8 cellular contexts compared by ENCODE assay signal in the genomic region with DNA sequence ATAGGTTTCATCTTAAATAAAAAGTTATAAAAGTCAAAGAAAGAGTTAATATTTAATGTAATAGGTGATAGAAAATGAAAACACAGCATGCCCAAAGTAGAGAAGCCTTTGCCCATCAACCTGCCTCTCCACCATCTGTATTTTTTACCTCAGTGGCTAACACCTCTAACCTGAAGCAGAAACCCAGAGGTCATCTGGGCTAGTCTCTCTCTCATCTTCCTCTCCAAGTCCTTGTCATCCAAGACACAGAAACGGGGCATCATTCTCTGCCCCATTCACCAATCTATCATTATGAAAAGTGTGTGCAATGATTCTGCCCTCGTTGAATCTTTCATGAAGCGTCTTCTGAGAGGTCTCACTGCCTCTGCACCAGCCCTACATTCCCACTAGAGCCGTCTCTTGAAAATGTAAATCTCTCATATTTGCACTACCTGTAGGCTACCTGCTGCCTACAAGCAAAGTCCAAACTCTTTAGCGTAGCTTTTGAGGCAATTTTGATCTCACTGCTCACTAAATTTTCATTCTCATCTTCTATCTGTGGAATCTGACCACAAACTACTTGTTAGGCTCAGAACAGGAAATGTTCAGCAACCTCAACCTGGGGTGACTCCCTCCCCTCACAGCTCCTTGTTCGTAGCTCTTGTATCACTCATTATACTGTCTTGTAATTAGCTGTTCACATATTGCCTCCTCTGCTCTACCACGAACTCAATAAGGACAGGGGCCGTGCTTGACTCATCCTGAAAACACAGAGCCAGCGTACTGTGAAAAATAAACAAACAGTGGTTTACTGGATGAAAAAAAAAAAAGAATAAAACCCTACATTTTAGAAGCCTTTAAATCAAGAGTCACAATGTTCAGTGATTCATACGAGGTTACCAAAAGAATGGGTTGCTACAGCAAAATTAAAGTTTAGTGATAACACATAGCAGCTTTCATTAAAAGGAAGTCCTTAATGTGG.
A peak's percentile ranks its signal among the peaks of the same experiment; 100 is the strongest.
DNase-seq lines count a peak whose midpoint lies in the region; ATAC-seq, FAIRE-seq and TF ChIP-seq lines count a peak whose summit lies in the region.

No MANE protein-coding gene starts in this region.

- ATAC-seq in HG03097 (IDR thresholded peaks at IDR 0.05; ENCODE audit: low FRiP score, unreplicated experiment) = peak; percentile 96
- ATAC-seq in mucosa of descending colon = peak; percentile 44
- ATAC-seq in right lobe of liver = no peak

- POLR2A ChIA-PET in Caco-2 (lab: Charles Lee) = no interaction called here

- no TSS peak for BruUV-seq in Caco-2 (replicated peaks; lab: Mats Ljungman, UMichigan)

- DNase-seq in GM19239 (ENCODE audit: insufficient read length, low spot score) = no peak
- peak in 2 of 3 experiments; percentile 1 to 7 for DNase-seq in activated CD8-positive, alpha-beta memory T cell treated with anti-CD3 and anti-CD28 coated beads for 48 hours (ENCODE audit: low read depth in 2 of 3, low spot score in 2 of 3)
- DNase-seq in mucosa of descending colon = peak in 1 of 3 donors; percentile 2
- DNase-seq in posterior cingulate gyrus = no peak
- DNase-seq in right lobe of liver = no peak
- no peak for DNase-seq in HK-2 (ENCODE audit: unreplicated experiment)
- no peak for DNase-seq in Caco-2

- H3K36me3 ChIP-seq in mucosa of descending colon (ENCODE audit: low read depth) = no peaks in the 10 kb centered on the region
- H3K36me3 ChIP-seq in right lobe of liver = no peaks in the 10 kb centered on the region
- no peaks in the 10 kb centered on the region for H3K36me3 ChIP-seq in Caco-2 (ENCODE audit: control insufficient read depth, insufficient read depth, low read length)

- CTCF ChIA-PET in Caco-2 (lab: Charles Lee) = no interaction called here

- no peak for TF ChIP-seq POLR2A in right lobe of liver (IDR thresholded peaks at IDR 0.05)

- no peak for TF ChIP-seq CTCF in mucosa of descending colon (IDR thresholded peaks at IDR 0.05)
- no peak for TF ChIP-seq CTCF in right lobe of liver (IDR thresholded peaks at IDR 0.05)
- no peak for TF ChIP-seq CTCF in Caco-2 (IDR thresholded peaks at IDR 0.05; ENCODE audit: insufficient read depth in 1 of 2, low read depth in 1 of 2, low read length in 1 of 2, severe bottlenecking in 1 of 2, unreplicated experiment in 1 of 2)

- no peak overlapping the region for H3K4me3 ChIP-seq in mucosa of descending colon
- no peak overlapping the region for H3K4me3 ChIP-seq in right lobe of liver
- H3K4me3 ChIP-seq in Caco-2 (ENCODE audit: low read depth, low read length) = no peak overlapping the region

- peak; percentile 31 for FAIRE-seq in GM19239 (lab: Jason Lieb, UNC)

- H3K27ac Mint-ChIP-seq in Caco-2 (ENCODE audit: unreplicated experiment) = no peak overlapping the region

- no peak overlapping the region for H3K4me3 Mint-ChIP-seq in Caco-2 (ENCODE audit: unreplicated experiment)

- intact Hi-C loops in mucosa of descending colon (cut with DNase I, micrococcal nuclease) (no loop called here), posterior cingulate gyrus (cut with DNase I) (no loop called here), right lobe of liver (cut with DNase I) (no loop called here), Caco-2 (cut with micrococcal nuclease; ENCODE audit: unreplicated experiment) (no loop called here)

- WGBS in right lobe of liver (ENCODE audit: insufficient coverage, low coverage, low lambda C conversion rate, missing lambda C conversion rate) = 52% methylated on average over 10 of the region's 10 CpGs

- no peak overlapping the region for H3K27ac ChIP-seq in right lobe of liver

- H3K27me3 ChIP-seq in right lobe of liver = no peaks in the 10 kb centered on the region
- H3K27me3 ChIP-seq in Caco-2 (replicated peaks; ENCODE audit: control insufficient read depth, insufficient read depth, low read length) = no peaks in the 10 kb centered on the region

- H3K36me3 Mint-ChIP-seq in Caco-2 (ENCODE audit: insufficient read depth, unreplicated experiment) = no peaks in the 10 kb centered on the region

- no peaks in the 10 kb centered on the region for H3K27me3 Mint-ChIP-seq in Caco-2 (ENCODE audit: insufficient read depth, unreplicated experiment)

- no peaks in the 10 kb centered on the region for H3K9me3 ChIP-seq in mucosa of descending colon
- no peaks in the 10 kb centered on the region for H3K9me3 ChIP-seq in right lobe of liver
- H3K9me3 ChIP-seq in Caco-2 = no peaks in the 10 kb centered on the region

- no peaks in the 10 kb centered on the region for H3K4me1 Mint-ChIP-seq in Caco-2 (ENCODE audit: low read depth, unreplicated experiment)

- H3K4me1 ChIP-seq in mucosa of descending colon (ENCODE audit: low read depth) = no peaks in the 10 kb centered on the region
- H3K4me1 ChIP-seq in right lobe of liver = no peaks in the 10 kb centered on the region
- no peaks in the 10 kb centered on the region for H3K4me1 ChIP-seq in Caco-2

- no peaks in the 10 kb centered on the region for H3K9me3 Mint-ChIP-seq in Caco-2 (ENCODE audit: unreplicated experiment)

Comparison
In these comparisons a context has a peak if more than half of its experiments do, and no peak if none do; other contexts are left out.
1. DNase-seq: peak in activated CD8-positive, alpha-beta memory T cell treated with anti-CD3 and anti-CD28 coated beads for 48 hours (2 of 3); none in GM19239 (single experiment), posterior cingulate gyrus (0 of 10), right lobe of liver (0 of 3), HK-2 (single experiment) and Caco-2 (0 of 2).
2. ATAC-seq: peak in HG03097 (single experiment) and mucosa of descending colon (single experiment); none in right lobe of liver (0 of 4).